In the genomic region with DNA sequence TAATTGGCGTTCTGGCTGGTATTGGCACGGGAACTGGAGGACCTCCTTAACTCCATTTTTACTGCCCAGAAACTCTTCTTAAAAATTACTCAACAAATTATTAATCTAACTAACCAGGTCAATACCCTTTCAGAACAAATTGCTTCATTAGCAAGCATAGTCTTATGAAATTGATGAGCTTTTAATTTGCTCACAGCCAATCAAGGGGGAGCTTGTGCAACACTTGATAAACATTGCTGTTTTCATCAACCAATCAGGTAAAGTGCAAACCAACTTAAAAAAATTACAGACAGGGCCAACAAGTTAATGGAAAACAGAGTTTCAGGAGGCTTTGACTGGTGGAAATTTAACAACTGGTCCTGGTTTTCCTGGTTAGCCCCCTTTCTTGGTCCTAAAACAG, we compare ENCODE assay signal across 37 cellular contexts. TPM values are rescaled to one million over a fixed set of nuclear protein-coding genes. Genes with fewer than 3 reads are reported as not detected.
A peak's percentile ranks its signal among the peaks of the same experiment; 100 is the strongest.
DNase-seq lines count a peak whose midpoint lies in the region; ATAC-seq and TF ChIP-seq lines count a peak whose summit lies in the region.
"Had no signal": no experiment of that assay in that cellular context is flagged by ENCODE, and none has a peak within 500 bp of the region (broad histone marks: within the 10 kb centered on the region; RNA-seq: fewer than 3 reads in every experiment).

No MANE protein-coding gene starts in this region.

- peaks cover 10% of the 10 kb centered on the region for H3K9me3 Mint-ChIP-seq in activated naive CD8-positive, alpha-beta T cell treated with anti-CD3 and anti-CD28 coated beads for 36 hours
- peaks cover 9% of the 10 kb centered on the region for H3K9me3 Mint-ChIP-seq in activated naive CD8-positive, alpha-beta T cell treated with anti-CD3 and anti-CD28 coated beads, Interleukin-2, amount 50 U/mL, for 24 hours
- no peaks in the 10 kb centered on the region for H3K9me3 Mint-ChIP-seq in dendritic cell treated with granulocyte-macrophage colony-stimulating factor and Interleukin-4, amounts not matched to agents 40 ng/mL and 50 ng/mL, for 4 days
- H3K9me3 Mint-ChIP-seq in naive thymus-derived CD4-positive, alpha-beta T cell, result peaks cover 0 to 16% (median 3%) of the 10 kb centered on the region in 11 donors
- H3K9me3 Mint-ChIP-seq in activated T-cell treated with anti-CD3 and anti-CD28 coated beads, Interleukin-2, amount 50 U/mL, for 72 hours, result no peaks in the 10 kb centered on the region
- H3K9me3 Mint-ChIP-seq: immature natural killer cell had no signal

- no peak for TF ChIP-seq CTCF in GM13977 (IDR thresholded peaks at IDR 0.05; ENCODE audit: extremely low read depth, insufficient read depth, missing control alignments)

- peaks cover 37% of the 10 kb centered on the region in 2 donors for H3K4me1 ChIP-seq in naive thymus-derived CD4-positive, alpha-beta T cell (ENCODE audit: control insufficient read depth in 2 of 2, insufficient read depth in 2 of 2, low read length in 2 of 2)
- H3K4me1 ChIP-seq: HAP-1 had no signal

- H3K36me3 Mint-ChIP-seq in activated naive CD8-positive, alpha-beta T cell treated with anti-CD3 and anti-CD28 coated beads for 36 hours, result peaks cover 6% of the 10 kb centered on the region
- H3K36me3 Mint-ChIP-seq in activated naive CD8-positive, alpha-beta T cell treated with anti-CD3 and anti-CD28 coated beads, Interleukin-2, amount 50 U/mL, for 24 hours (ENCODE audit: low read depth), result peaks cover 5% of the 10 kb centered on the region
- H3K36me3 Mint-ChIP-seq in dendritic cell treated with granulocyte-macrophage colony-stimulating factor and Interleukin-4, amounts not matched to agents 40 ng/mL and 50 ng/mL, for 4 days (ENCODE audit: low read depth), result no peaks in the 10 kb centered on the region
- H3K36me3 Mint-ChIP-seq in naive thymus-derived CD4-positive, alpha-beta T cell, result peaks cover 0 to 12% (median 0%) of the 10 kb centered on the region in 5 donors
- peaks cover 2 to 5% of the 10 kb centered on the region in 2 donors for H3K36me3 Mint-ChIP-seq in activated T-cell treated with anti-CD3 and anti-CD28 coated beads, Interleukin-2, amount 50 U/mL, for 72 hours (ENCODE audit: insufficient read depth in 2 of 2)
- H3K36me3 Mint-ChIP-seq: immature natural killer cell had no signal

- ATAC-seq in activated naive CD8-positive, alpha-beta T cell treated with anti-CD3 and anti-CD28 coated beads, Interleukin-2, amount 50 U/mL, for 24 hours, result no peak
- no peak for ATAC-seq in naive thymus-derived CD4-positive, alpha-beta T cell
- ATAC-seq in activated T-cell treated with anti-CD3 and anti-CD28 coated beads, Interleukin-2, amount 50 U/mL, for 72 hours (replicated peaks in 1 of 2), result no peak
- ATAC-seq: activated naive CD4-positive, alpha-beta T cell treated with anti-CD3 and anti-CD28 coated beads, Interleukin-2, amount 50 U/mL, for 72 hours; gastroesophageal sphincter had no signal

- H3K27ac ChIP-seq in naive thymus-derived CD4-positive, alpha-beta T cell (ENCODE audit: low read depth, low read length), result no peak overlapping the region
- H3K27ac ChIP-seq: cardiac muscle cell, gastroesophageal sphincter, SJSA1, suprapubic skin had no signal

- DNase-seq in activated naive CD8-positive, alpha-beta T cell treated with anti-CD3 and anti-CD28 coated beads for 36 hours, result no peak
- DNase-seq in activated naive CD8-positive, alpha-beta T cell treated with anti-CD3 and anti-CD28 coated beads, Interleukin-2, amount 50 U/mL, for 24 hours, result no peak
- DNase-seq in naive thymus-derived CD4-positive, alpha-beta T cell, result no peak
- no peak for DNase-seq in GM13977 (ENCODE audit: low spot score)
- no peak for DNase-seq in activated T-cell treated with anti-CD3 and anti-CD28 coated beads, Interleukin-2, amount 50 U/mL, for 72 hours
- no peak for DNase-seq in T-helper 9 cell
- no peak for DNase-seq in HK-2 (ENCODE audit: unreplicated experiment)
- DNase-seq: activated CD4-positive, alpha-beta T cell treated with anti-CD3 and anti-CD28 coated beads, Interleukin-2, amount 50 U/mL, for 4 hours; activated CD8-positive, alpha-beta memory T cell treated with anti-CD3 and anti-CD28 coated beads, Interleukin-2, amount 50 U/mL, for 4 hours; aorta; COR-L47; cortex of kidney; DMS53; hypothalamus; immature natural killer cell; KBM-7; MG63; NCI-H1417 treated with DMSO at 0.1 percent for 48 hours; NCI-H2081 treated with DMSO at 0.1 percent for 48 hours; NCI-H226; retina; small intestine; stimulated activated CD4-positive, alpha-beta T cell treated with anti-CD3 and anti-CD28 coated beads, Interleukin-1b, Interleukin-23, amount 100 ng/mL, for 48 hours; T-helper 1 cell had no signal

- peaks cover 73% of the 10 kb centered on the region for H3K4me1 Mint-ChIP-seq in activated naive CD8-positive, alpha-beta T cell treated with anti-CD3 and anti-CD28 coated beads for 36 hours
- peaks cover 68% of the 10 kb centered on the region for H3K4me1 Mint-ChIP-seq in activated naive CD8-positive, alpha-beta T cell treated with anti-CD3 and anti-CD28 coated beads, Interleukin-2, amount 50 U/mL, for 24 hours
- peaks cover 71% of the 10 kb centered on the region for H3K4me1 Mint-ChIP-seq in dendritic cell treated with granulocyte-macrophage colony-stimulating factor and Interleukin-4, amounts not matched to agents 40 ng/mL and 50 ng/mL, for 4 days (ENCODE audit: low read depth)
- peaks cover 31 to 77% (median 63%) of the 10 kb centered on the region in 7 donors for H3K4me1 Mint-ChIP-seq in naive thymus-derived CD4-positive, alpha-beta T cell
- peaks cover 71% of the 10 kb centered on the region for H3K4me1 Mint-ChIP-seq in activated T-cell treated with anti-CD3 and anti-CD28 coated beads, Interleukin-2, amount 50 U/mL, for 72 hours (ENCODE audit: low read depth)

- CTCF ChIA-PET in naive thymus-derived CD4-positive, alpha-beta T cell (lab: Charles Lee), result no interaction called here

- peak overlapping the region; percentile 83 for H3K27ac Mint-ChIP-seq in activated naive CD8-positive, alpha-beta T cell treated with anti-CD3 and anti-CD28 coated beads for 36 hours
- no peak overlapping the region for H3K27ac Mint-ChIP-seq in activated naive CD8-positive, alpha-beta T cell treated with anti-CD3 and anti-CD28 coated beads, Interleukin-2, amount 50 U/mL, for 24 hours
- H3K27ac Mint-ChIP-seq in dendritic cell treated with granulocyte-macrophage colony-stimulating factor and Interleukin-4, amounts not matched to agents 40 ng/mL and 50 ng/mL, for 4 days, result peak overlapping the region; percentile 81
- H3K27ac Mint-ChIP-seq in naive thymus-derived CD4-positive, alpha-beta T cell, result peak overlapping the region in 7 of 9 donors; percentile 24 to 99 (median 62)
- no peak overlapping the region for H3K27ac Mint-ChIP-seq in activated T-cell treated with anti-CD3 and anti-CD28 coated beads, Interleukin-2, amount 50 U/mL, for 72 hours
- H3K27ac Mint-ChIP-seq: activated naive CD4-positive, alpha-beta T cell treated with anti-CD3 and anti-CD28 coated beads, Interleukin-2, amount 50 U/mL, for 72 hours; mesothelial cell of epicardium; nephron had no signal

- H3K4me3 ChIP-seq in naive thymus-derived CD4-positive, alpha-beta T cell (ENCODE audit: low read length), result no peak overlapping the region
- H3K4me3 ChIP-seq: cardiac muscle cell, gastroesophageal sphincter, HAP-1, MG63, SJSA1, suprapubic skin had no signal

- H3K27me3 Mint-ChIP-seq in activated naive CD8-positive, alpha-beta T cell treated with anti-CD3 and anti-CD28 coated beads for 36 hours, result no peaks in the 10 kb centered on the region
- H3K27me3 Mint-ChIP-seq in activated naive CD8-positive, alpha-beta T cell treated with anti-CD3 and anti-CD28 coated beads, Interleukin-2, amount 50 U/mL, for 24 hours, result no peaks in the 10 kb centered on the region
- H3K27me3 Mint-ChIP-seq in dendritic cell treated with granulocyte-macrophage colony-stimulating factor and Interleukin-4, amounts not matched to agents 40 ng/mL and 50 ng/mL, for 4 days, result no peaks in the 10 kb centered on the region
- peaks cover 0 to 8% (median 0%) of the 10 kb centered on the region in 5 donors for H3K27me3 Mint-ChIP-seq in naive thymus-derived CD4-positive, alpha-beta T cell
- H3K27me3 Mint-ChIP-seq in activated T-cell treated with anti-CD3 and anti-CD28 coated beads, Interleukin-2, amount 50 U/mL, for 72 hours (ENCODE audit: low read depth), result no peaks in the 10 kb centered on the region

- in situ Hi-C loops in GM13977 (cut with MboI; ENCODE audit: low pct_unique_long_range_greater_than_20kb, low sequenced_read_pairs, unreplicated experiment), result no loop called here

- no peaks in the 10 kb centered on the region for H3K9me3 ChIP-seq in naive thymus-derived CD4-positive, alpha-beta T cell (ENCODE audit: control insufficient read depth in 2 of 3, low read length in 3 of 3)
- H3K9me3 ChIP-seq: gastroesophageal sphincter, HAP-1, MG63, SJSA1, suprapubic skin had no signal

- POLR2A ChIA-PET in naive thymus-derived CD4-positive, alpha-beta T cell (lab: Charles Lee), result interaction anchor here (1.0 kb wide), 1 partner anchor 10 kb away, joined by 3 read pairs; no protein-coding TSS in a partner anchor

- intact Hi-C loops in dendritic cell treated with granulocyte-macrophage colony-stimulating factor and Interleukin-4, amounts not matched to agents 40 ng/mL and 50 ng/mL, for 4 days (cut with micrococcal nuclease), result no loop called here
- intact Hi-C loops in naive thymus-derived CD4-positive, alpha-beta T cell (cut with micrococcal nuclease), result loop anchor here (10.0 kb wide), 1 partner anchor 320 kb away; a partner anchor contains a TSS

- no peaks in the 10 kb centered on the region for H3K36me3 ChIP-seq in naive thymus-derived CD4-positive, alpha-beta T cell (ENCODE audit: control insufficient read depth in 2 of 3, insufficient read depth in 3 of 3, low read length in 3 of 3)
- H3K36me3 ChIP-seq: cardiac muscle cell, gastroesophageal sphincter, HAP-1, MG63, SJSA1, suprapubic skin had no signal

- no peak overlapping the region for H3K4me3 Mint-ChIP-seq in activated naive CD8-positive, alpha-beta T cell treated with anti-CD3 and anti-CD28 coated beads for 36 hours
- H3K4me3 Mint-ChIP-seq in activated naive CD8-positive, alpha-beta T cell treated with anti-CD3 and anti-CD28 coated beads, Interleukin-2, amount 50 U/mL, for 24 hours, result no peak overlapping the region
- H3K4me3 Mint-ChIP-seq in dendritic cell treated with granulocyte-macrophage colony-stimulating factor and Interleukin-4, amounts not matched to agents 40 ng/mL and 50 ng/mL, for 4 days, result no peak overlapping the region
- no peak overlapping the region for H3K4me3 Mint-ChIP-seq in naive thymus-derived CD4-positive, alpha-beta T cell
- no peak overlapping the region for H3K4me3 Mint-ChIP-seq in activated T-cell treated with anti-CD3 and anti-CD28 coated beads, Interleukin-2, amount 50 U/mL, for 72 hours
- H3K4me3 Mint-ChIP-seq: mesothelial cell of epicardium, nephron had no signal

- H3K27me3 ChIP-seq in naive thymus-derived CD4-positive, alpha-beta T cell (ENCODE audit: control insufficient read depth in 2 of 2, insufficient read depth in 2 of 2, low read length in 2 of 2), result no peaks in the 10 kb centered on the region
- H3K27me3 ChIP-seq: cardiac muscle cell, gastroesophageal sphincter, MG63, suprapubic skin had no signal

RNA-seq across cellular contexts. Expression of a gene that starts 4.6 kb away (rescaled TPM):
- 10 to 100 TPM; 55.0 to 56.3 TPM for total RNA-seq in activated naive CD8-positive, alpha-beta T cell treated with anti-CD3 and anti-CD28 coated beads for 36 hours
- 100 to 1,000 TPM; 121 to 212 (median 175) TPM for total RNA-seq in naive thymus-derived CD4-positive, alpha-beta T cell
- polyA plus RNA-seq in naive thymus-derived CD4-positive, alpha-beta T cell, result 10 to 100 TPM; 56.9 to 83.9 TPM
- total RNA-seq in activated T-cell treated with anti-CD3 and anti-CD28 coated beads, Interleukin-2, amount 50 U/mL, for 72 hours, result 10 to 100 TPM; 55.6 to 55.7 TPM
- total RNA-seq: cardiac muscle cell, G401 had no signal
- polyA plus RNA-seq: cardiac muscle cell had no signal

RNA-seq across cellular contexts. Expression of a gene that starts 36.4 kb away (rescaled TPM):
- under 1 TPM; 0.70 to 0.95 TPM for total RNA-seq in activated naive CD8-positive, alpha-beta T cell treated with anti-CD3 and anti-CD28 coated beads for 36 hours
- 1 to 10 TPM in 1 of 5 experiments, not detected in 4; 1.2 TPM for total RNA-seq in naive thymus-derived CD4-positive, alpha-beta T cell
- not detected for polyA plus RNA-seq in naive thymus-derived CD4-positive, alpha-beta T cell
- 1 to 10 TPM in 1 of 2 donors, under 1 TPM in 1; 0.99 to 2.7 TPM for total RNA-seq in activated T-cell treated with anti-CD3 and anti-CD28 coated beads, Interleukin-2, amount 50 U/mL, for 72 hours
- total RNA-seq: A172, G401, HT-29, RPMI7951 had no signal
- polyA plus RNA-seq: cardiac muscle cell had no signal

Comparison
In these comparisons a context has a peak if more than half of its experiments do, and no peak if none do; other contexts are left out.
1. H3K27ac Mint-ChIP-seq: peak in activated naive CD8-positive, alpha-beta T cell treated with anti-CD3 and anti-CD28 coated beads for 36 hours (single experiment), dendritic cell treated with granulocyte-macrophage colony-stimulating factor and Interleukin-4, amounts not matched to agents 40 ng/mL and 50 ng/mL, for 4 days (single experiment) and naive thymus-derived CD4-positive, alpha-beta T cell (7 of 9); none in activated naive CD8-positive, alpha-beta T cell treated with anti-CD3 and anti-CD28 coated beads, Interleukin-2, amount 50 U/mL, for 24 hours (single experiment) and activated T-cell treated with anti-CD3 and anti-CD28 coated beads, Interleukin-2, amount 50 U/mL, for 72 hours (single experiment).